9 cellular contexts compared by ENCODE assay signal in genomic region chr5:167049043-167049663, GRCh38.
A peak's percentile ranks its signal among the peaks of the same experiment; 100 is the strongest.
DNase-seq lines count a peak whose midpoint lies in the region; ATAC-seq and TF ChIP-seq lines count a peak whose summit lies in the region.
"Had no signal": no experiment of that assay in that cellular context is flagged by ENCODE, and none has a peak within 500 bp of the region (broad histone marks: within the 10 kb centered on the region; RNA-seq: fewer than 3 reads in every experiment).

No MANE protein-coding gene starts in this region.

- no peak for TF ChIP-seq POLR2A in gastroesophageal sphincter (IDR thresholded peaks at IDR 0.05)
- TF ChIP-seq POLR2A in testis (IDR thresholded peaks at IDR 0.05) = no peak

- in situ Hi-C loops in KBM-7 (cut with MboI; ENCODE audit: low pct_unique_long_range_greater_than_20kb, low sequenced_read_pairs) = no loop called here

- H3K27me3 ChIP-seq in gastroesophageal sphincter (no peaks in the 10 kb centered on the region), testis (no peaks in the 10 kb centered on the region)
- H3K27me3 ChIP-seq: SJSA1 had no signal

- DNase-seq in DMS153 (lab: John Stamatoyannopoulos, UW) (peak; percentile 15), KBM-7 (peak; percentile 44), testis (peak; percentile 71), coronary artery (ENCODE audit: low spot score) (no peak)
- no peak for DNase-seq in stimulated activated CD4-positive, alpha-beta T cell treated with anti-CD3 and anti-CD28 coated beads, Interleukin-12 subunit alpha, Interleukin-12 subunit beta, amount 100 ng/mL, for 4 hours

- TF ChIP-seq EP300 in gastroesophageal sphincter (IDR thresholded peaks at IDR 0.05) = no peak

- no peak overlapping the region for H3K4me3 ChIP-seq in gastroesophageal sphincter
- no peak overlapping the region for H3K4me3 ChIP-seq in testis
- no peak overlapping the region for H3K4me3 ChIP-seq in coronary artery
- H3K4me3 ChIP-seq: SJSA1 had no signal

- ATAC-seq in GM21360 (IDR thresholded peaks at IDR 0.05; ENCODE audit: unreplicated experiment) (peak; percentile 89), SK-N-SH treated with all-trans-retinoic acid at 6 μM for 48 hours (peak; percentile 62; the same call in 2 of the 3 replicates), gastroesophageal sphincter (no peak)

- TF ChIP-seq CTCF in gastroesophageal sphincter (IDR thresholded peaks at IDR 0.05) (peak; percentile 6 to 43 (median 30)), testis (IDR thresholded peaks at IDR 0.05) (peak in 2 of 3 experiments; percentile 49 to 52), coronary artery (IDR thresholded peaks at IDR 0.05) (no peak)

- WGBS in gastroesophageal sphincter (ENCODE audit: low coverage in 1 of 2), 2 donors = 24 to 25% methylated on average over 7 of the region's 7 CpGs
- 33 to 45% methylated on average over 7 of the region's 7 CpGs for WGBS in testis, 2 donors

- H3K36me3 ChIP-seq in gastroesophageal sphincter (no peaks in the 10 kb centered on the region), testis (ENCODE audit: low read depth, missing control alignments) (no peaks in the 10 kb centered on the region)
- H3K36me3 ChIP-seq: SJSA1 had no signal

- H3K9me3 ChIP-seq in gastroesophageal sphincter = no peaks in the 10 kb centered on the region
- no peaks in the 10 kb centered on the region for H3K9me3 ChIP-seq in testis
- H3K9me3 ChIP-seq: SJSA1 had no signal

- H3K4me1 ChIP-seq in gastroesophageal sphincter (no peaks in the 10 kb centered on the region), testis (no peaks in the 10 kb centered on the region)

- intact Hi-C loops in testis (cut with DNase I; ENCODE audit: low total_unique reads) = no loop called here

- H3K27ac ChIP-seq in gastroesophageal sphincter (no peak overlapping the region), testis (no peak overlapping the region), coronary artery (no peak overlapping the region)
- H3K27ac ChIP-seq: SJSA1 had no signal

TF ChIP-seq in SK-N-SH treated with all-trans-retinoic acid at 6 μM for 48 hours, 23 proteins besides CTCF, POLR2A, EP300 and RAD21:
- TF ChIP-seq, protein P1, sequence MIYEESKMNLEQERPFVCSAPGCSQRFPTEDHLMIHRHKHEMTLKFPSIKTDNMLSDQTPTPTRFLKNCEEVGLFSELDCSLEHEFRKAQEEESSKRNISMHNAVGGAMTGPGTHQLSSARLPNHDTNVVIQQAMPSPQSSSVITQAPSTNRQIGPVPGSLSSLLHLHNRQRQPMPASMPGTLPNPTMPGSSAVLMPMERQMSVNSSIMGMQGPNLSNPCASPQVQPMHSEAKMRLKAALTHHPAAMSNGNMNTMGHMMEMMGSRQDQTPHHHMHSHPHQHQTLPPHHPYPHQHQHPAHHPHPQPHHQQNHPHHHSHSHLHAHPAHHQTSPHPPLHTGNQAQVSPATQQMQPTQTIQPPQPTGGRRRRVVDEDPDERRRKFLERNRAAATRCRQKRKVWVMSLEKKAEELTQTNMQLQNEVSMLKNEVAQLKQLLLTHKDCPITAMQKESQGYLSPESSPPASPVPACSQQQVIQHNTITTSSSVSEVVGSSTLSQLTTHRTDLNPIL (CRISPR knock-in tag; IDR thresholded peaks at IDR 0.05; ENCODE audit: low read depth) = no peak
- no peak for TF ChIP-seq ARNTL (CRISPR knock-in tag; IDR thresholded peaks at IDR 0.05; ENCODE audit: borderline replicate concordance, low read depth)
TF ChIP-seq in SK-N-SH treated with all-trans-retinoic acid at 6 μM for 48 hours: peak in this region for 0.

Comparison
In these comparisons a context has a peak if more than half of its experiments do, and no peak if none do; other contexts are left out.
1. DNase-seq: peak in DMS153 (single experiment), KBM-7 (single experiment) and testis (single experiment); none in coronary artery (single experiment) and stimulated activated CD4-positive, alpha-beta T cell treated with anti-CD3 and anti-CD28 coated beads, Interleukin-12 subunit alpha, Interleukin-12 subunit beta, amount 100 ng/mL, for 4 hours (single experiment).